ENCODE assay signal across 10 cellular contexts in the genomic region with DNA sequence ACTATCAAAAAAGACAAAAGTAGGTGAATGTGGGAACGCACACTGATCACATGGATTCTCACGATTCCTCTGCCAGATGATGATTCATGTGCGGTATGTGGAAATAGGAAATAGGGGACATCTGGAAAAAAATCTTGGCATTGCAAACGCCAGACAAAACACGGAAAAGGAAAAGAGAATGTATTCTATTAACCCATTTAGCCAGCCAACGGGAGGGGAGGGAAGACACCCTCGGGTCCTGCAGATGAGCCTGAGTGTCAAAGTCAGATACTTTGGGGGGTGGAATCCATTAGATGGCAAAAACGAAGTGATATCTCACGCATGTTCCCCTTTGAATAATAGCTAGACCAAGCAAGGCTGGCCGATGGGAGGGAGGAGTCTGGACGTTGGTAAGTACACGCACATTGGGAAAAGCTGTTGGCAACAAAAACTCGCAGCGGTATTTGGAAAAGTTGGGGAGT.
A peak's percentile ranks its signal among the peaks of the same experiment; 100 is the strongest.
DNase-seq lines count a peak whose midpoint lies in the region; ATAC-seq, FAIRE-seq and TF ChIP-seq lines count a peak whose summit lies in the region.
"Had no signal": no experiment of that assay in that cellular context is flagged by ENCODE, and none has a peak within 500 bp of the region (broad histone marks: within the 10 kb centered on the region; RNA-seq: fewer than 3 reads in every experiment).

No MANE protein-coding gene starts in this region.

- H3K9ac ChIP-seq in kidney (ENCODE audit: low read length in 2 of 2), result no peak overlapping the region
- no peak overlapping the region for H3K9ac ChIP-seq in smooth muscle cell (ENCODE audit: low read depth)

- 50% methylated on average over 14 of the region's 14 CpGs for WGBS in smooth muscle cell (ENCODE audit: low lambda C conversion rate)
- WGBS in hepatocyte (ENCODE audit: low lambda C conversion rate, missing lambda C conversion rate), result 81% methylated on average over 14 of the region's 14 CpGs

- H3K4me3 ChIP-seq in breast epithelium, result peak overlapping the region; percentile 10 to 52 (median 25)
- H3K4me3 ChIP-seq in kidney (ENCODE audit: low read length in 2 of 2), result no peak overlapping the region
- H3K4me3 ChIP-seq in smooth muscle cell, result no peak overlapping the region
- no peak overlapping the region for H3K4me3 ChIP-seq in hepatocyte

- no peaks in the 10 kb centered on the region for H3K9me3 Mint-ChIP-seq in activated CD4-positive, alpha-beta T cell treated with anti-CD3 and anti-CD28 coated beads for 36 hours (ENCODE audit: low read depth)

- H3K4me2 ChIP-seq in smooth muscle cell, result no peak overlapping the region
- H3K4me2 ChIP-seq in hepatocyte, result no peak overlapping the region

- CTCF ChIA-PET in activated CD4-positive, alpha-beta T cell treated with anti-CD3 and anti-CD28 coated beads for 36 hours (lab: Charles Lee), result no interaction called here

- no peak overlapping the region for H3K27ac Mint-ChIP-seq in activated CD4-positive, alpha-beta T cell treated with anti-CD3 and anti-CD28 coated beads for 36 hours

- H4K20me1 ChIP-seq in smooth muscle cell (ENCODE audit: low read depth) (peaks cover 97% of the 10 kb centered on the region), hepatocyte (ENCODE audit: insufficient read depth, poor library complexity, severe bottlenecking) (no peaks in the 10 kb centered on the region)

- H3K27ac ChIP-seq in breast epithelium (peak overlapping the region; percentile 68 to 81), kidney (ENCODE audit: low read depth in 2 of 2, low read length in 2 of 2) (peak overlapping the region; percentile 8 to 79), smooth muscle cell (ENCODE audit: low read depth) (peak overlapping the region; percentile 59), hepatocyte (no peak overlapping the region)

- H3K79me2 ChIP-seq in smooth muscle cell (ENCODE audit: low read depth), result peaks cover 97% of the 10 kb centered on the region
- H3K79me2 ChIP-seq in hepatocyte, result peaks cover 5% of the 10 kb centered on the region

- H2AFZ ChIP-seq in smooth muscle cell (ENCODE audit: low read depth) (no peak overlapping the region), hepatocyte (no peak overlapping the region)

- no peaks in the 10 kb centered on the region for H3K36me3 Mint-ChIP-seq in activated CD4-positive, alpha-beta T cell treated with anti-CD3 and anti-CD28 coated beads for 36 hours (ENCODE audit: low read depth)

- POLR2A ChIA-PET in activated CD4-positive, alpha-beta T cell treated with anti-CD3 and anti-CD28 coated beads for 36 hours (lab: Charles Lee), result no interaction called here

- ATAC-seq in activated CD4-positive, alpha-beta T cell treated with anti-CD3 and anti-CD28 coated beads for 36 hours, result no peak

- H3K27me3 Mint-ChIP-seq in activated CD4-positive, alpha-beta T cell treated with anti-CD3 and anti-CD28 coated beads for 36 hours, result peaks cover 22% of the 10 kb centered on the region

- intact Hi-C loops in breast epithelium (cut with DNase I; ENCODE audit: low total_unique reads) (no loop called here), kidney (cut with DNase I) (no loop called here)
- intact Hi-C loops in activated CD4-positive, alpha-beta T cell treated with anti-CD3 and anti-CD28 coated beads for 36 hours (cut with DNase I, micrococcal nuclease), result no loop called here

- no peak for TF ChIP-seq CTCF in breast epithelium (IDR thresholded peaks at IDR 0.05)
- no peak for TF ChIP-seq CTCF in kidney (IDR thresholded peaks at IDR 0.05; ENCODE audit: borderline replicate concordance, extremely low read depth, insufficient read depth)
- TF ChIP-seq CTCF in smooth muscle cell (IDR thresholded peaks at IDR 0.05; ENCODE audit: borderline replicate concordance, insufficient read depth, poor library complexity, severe bottlenecking), result no peak
- TF ChIP-seq CTCF in hepatocyte (IDR thresholded peaks at IDR 0.05; ENCODE audit: poor library complexity), result no peak

- no peaks in the 10 kb centered on the region for H3K9me2 ChIP-seq in hepatocyte (replicated peaks; ENCODE audit: insufficient read depth)

- no peak overlapping the region for H3K4me3 Mint-ChIP-seq in activated CD4-positive, alpha-beta T cell treated with anti-CD3 and anti-CD28 coated beads for 36 hours

- no peaks in the 10 kb centered on the region for H3K27me3 ChIP-seq in breast epithelium
- no peaks in the 10 kb centered on the region for H3K27me3 ChIP-seq in smooth muscle cell (ENCODE audit: low read depth)
- no peaks in the 10 kb centered on the region for H3K27me3 ChIP-seq in hepatocyte

- H3K9me3 ChIP-seq in breast epithelium, result no peaks in the 10 kb centered on the region
- no peaks in the 10 kb centered on the region for H3K9me3 ChIP-seq in kidney (ENCODE audit: control insufficient read depth in 1 of 2, low read length in 2 of 2)
- H3K9me3 ChIP-seq in smooth muscle cell (replicated peaks; ENCODE audit: low read depth), result no peaks in the 10 kb centered on the region
- no peaks in the 10 kb centered on the region for H3K9me3 ChIP-seq in hepatocyte (ENCODE audit: low read depth)

- no peak for FAIRE-seq in kidney (lab: Jason Lieb, UNC)

- H3F3A ChIP-seq in smooth muscle cell (ENCODE audit: low read depth), result peaks cover 87% of the 10 kb centered on the region

- DNase-seq in GM03348 (ENCODE audit: low spot score) (peak; percentile 63), breast epithelium (ENCODE audit: low spot score in 2 of 2) (no peak), kidney (no peak), smooth muscle cell (lab: John Stamatoyannopoulos, UW; ENCODE audit: unreplicated experiment) (no peak), activated gamma-delta T cell treated with Interleukin-2 at 50 U/mL for 16 hours (no peak), hepatocyte (ENCODE audit: low spot score) (no peak)
- no peak for DNase-seq in activated CD4-positive, alpha-beta T cell treated with anti-CD3 and anti-CD28 coated beads for 48 hours
- DNase-seq in activated CD4-positive, alpha-beta T cell treated with anti-CD3 and anti-CD28 coated beads for 36 hours, result no peak
- DNase-seq: activated CD8-positive, alpha-beta memory T cell treated with anti-CD3 and anti-CD28 coated beads, Interleukin-2, amount 50 U/mL, for 4 hours; stimulated activated CD4-positive, alpha-beta T cell treated with anti-CD3 and anti-CD28 coated beads, Interleukin-4, amount 100 ng/mL, for 1 hour had no signal

- H3K36me3 ChIP-seq in breast epithelium (no peaks in the 10 kb centered on the region), kidney (ENCODE audit: control insufficient read depth in 1 of 2, insufficient read depth in 2 of 2, low read length in 2 of 2) (peaks cover 3 to 4% of the 10 kb centered on the region in 2 donors), smooth muscle cell (ENCODE audit: low read depth) (peaks cover 5% of the 10 kb centered on the region), hepatocyte (replicated peaks; ENCODE audit: insufficient read depth, low read depth) (no peaks in the 10 kb centered on the region)

- H3K4me1 Mint-ChIP-seq in activated CD4-positive, alpha-beta T cell treated with anti-CD3 and anti-CD28 coated beads for 36 hours, result no peaks in the 10 kb centered on the region

- H3K4me1 ChIP-seq in breast epithelium, result no peaks in the 10 kb centered on the region
- H3K4me1 ChIP-seq in kidney (ENCODE audit: control insufficient read depth in 1 of 2, insufficient read depth in 1 of 2, low read depth in 1 of 2, low read length in 2 of 2), result peaks cover under 1 to 4% of the 10 kb centered on the region in 2 donors
- H3K4me1 ChIP-seq in smooth muscle cell (ENCODE audit: low read depth), result peaks cover 25% of the 10 kb centered on the region
- H3K4me1 ChIP-seq in hepatocyte (ENCODE audit: insufficient read depth), result peaks cover 5% of the 10 kb centered on the region

- no peak for TF ChIP-seq POLR2A in breast epithelium (IDR thresholded peaks at IDR 0.05)

Comparison
In these comparisons a context has a peak if more than half of its experiments do, and no peak if none do; other contexts are left out.
1. H3K4me3 ChIP-seq: peak in breast epithelium (3 of 3); none in kidney (0 of 2), smooth muscle cell (single experiment) and hepatocyte (single experiment).